Comparison of ENCODE assay signal across 1 cellular context in the genomic region with DNA sequence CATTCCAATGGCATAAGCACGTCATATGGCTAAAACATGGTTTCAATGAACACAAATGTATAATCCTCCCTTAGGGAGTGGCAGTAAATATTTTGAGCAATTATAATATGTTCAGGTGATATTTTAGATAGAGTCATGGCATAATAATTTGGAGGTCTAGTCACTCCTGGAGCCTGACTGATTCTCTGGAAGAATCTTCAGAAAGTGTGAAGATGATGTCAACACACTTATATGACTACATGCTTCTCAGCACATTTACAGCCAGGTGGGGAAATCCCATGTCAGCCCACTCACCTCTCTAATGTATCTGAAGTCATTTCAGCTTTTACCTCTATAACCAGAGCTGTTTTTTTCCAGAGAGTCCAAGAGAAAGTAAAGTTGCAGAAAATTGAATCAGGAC.
TF ChIP-seq lines count a peak whose summit lies in the region.

No MANE protein-coding gene starts in this region.

TF ChIP-seq in GM12878, 131 proteins besides CTCF, POLR2A, EP300 and RAD21 (continues in another document):
- TF ChIP-seq, protein P1, sequence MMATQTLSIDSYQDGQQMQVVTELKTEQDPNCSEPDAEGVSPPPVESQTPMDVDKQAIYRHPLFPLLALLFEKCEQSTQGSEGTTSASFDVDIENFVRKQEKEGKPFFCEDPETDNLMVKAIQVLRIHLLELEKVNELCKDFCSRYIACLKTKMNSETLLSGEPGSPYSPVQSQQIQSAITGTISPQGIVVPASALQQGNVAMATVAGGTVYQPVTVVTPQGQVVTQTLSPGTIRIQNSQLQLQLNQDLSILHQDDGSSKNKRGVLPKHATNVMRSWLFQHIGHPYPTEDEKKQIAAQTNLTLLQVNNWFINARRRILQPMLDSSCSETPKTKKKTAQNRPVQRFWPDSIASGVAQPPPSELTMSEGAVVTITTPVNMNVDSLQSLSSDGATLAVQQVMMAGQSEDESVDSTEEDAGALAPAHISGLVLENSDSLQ (IDR thresholded peaks at IDR 0.05) = peak; percentile 8; the same call in 1 of the 2 replicates
- no peak for TF ChIP-seq GATAD2B (conservative IDR thresholded peaks at IDR 0.05; ENCODE audit: low read depth)
- no peak for TF ChIP-seq SMAD1 (IDR thresholded peaks at IDR 0.05; ENCODE audit: low read depth, partially characterized antibody)
- TF ChIP-seq NBN (IDR thresholded peaks at IDR 0.05) = peak; percentile 20; the same call in 1 of the 2 replicates
- no peak for TF ChIP-seq EGR1 (IDR thresholded peaks at IDR 0.05; ENCODE audit: borderline replicate concordance in 1 of 2, low read depth in 2 of 2, low read length in 2 of 2)
- peak; percentile 95 for TF ChIP-seq ATF7 (IDR thresholded peaks at IDR 0.05; ENCODE audit: low read depth)
- TF ChIP-seq MEF2A (IDR thresholded peaks at IDR 0.05; ENCODE audit: insufficient read depth, low read depth, low read length) = no peak
- TF ChIP-seq RB1 (IDR thresholded peaks at IDR 0.05; ENCODE audit: borderline replicate concordance) = no peak
- TF ChIP-seq DPF2 (IDR thresholded peaks at IDR 0.05) = peak; percentile 84
- no peak for TF ChIP-seq ZNF274 (IDR thresholded peaks at IDR 0.05; ENCODE audit: insufficient read depth, insufficient read length)
- TF ChIP-seq, protein P2, sequence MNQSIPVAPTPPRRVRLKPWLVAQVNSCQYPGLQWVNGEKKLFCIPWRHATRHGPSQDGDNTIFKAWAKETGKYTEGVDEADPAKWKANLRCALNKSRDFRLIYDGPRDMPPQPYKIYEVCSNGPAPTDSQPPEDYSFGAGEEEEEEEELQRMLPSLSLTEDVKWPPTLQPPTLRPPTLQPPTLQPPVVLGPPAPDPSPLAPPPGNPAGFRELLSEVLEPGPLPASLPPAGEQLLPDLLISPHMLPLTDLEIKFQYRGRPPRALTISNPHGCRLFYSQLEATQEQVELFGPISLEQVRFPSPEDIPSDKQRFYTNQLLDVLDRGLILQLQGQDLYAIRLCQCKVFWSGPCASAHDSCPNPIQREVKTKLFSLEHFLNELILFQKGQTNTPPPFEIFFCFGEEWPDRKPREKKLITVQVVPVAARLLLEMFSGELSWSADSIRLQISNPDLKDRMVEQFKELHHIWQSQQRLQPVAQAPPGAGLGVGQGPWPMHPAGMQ (IDR thresholded peaks at IDR 0.05; ENCODE audit: borderline replicate concordance) = no peak
- TF ChIP-seq EZH2 (IDR thresholded peaks at IDR 0.05; ENCODE audit: borderline replicate concordance, control insufficient read depth, low read depth, low read length) = no peak
- TF ChIP-seq CREM (IDR thresholded peaks at IDR 0.05; ENCODE audit: low read depth) = peak; percentile 61; the same call in 1 of the 2 replicates
- no peak for TF ChIP-seq NR2C1 (IDR thresholded peaks at IDR 0.05)
- no peak for TF ChIP-seq JUND (IDR thresholded peaks at IDR 0.05; ENCODE audit: low read depth, low read length)
- no peak for TF ChIP-seq CBFB (IDR thresholded peaks at IDR 0.05; ENCODE audit: low read depth)
- no peak for TF ChIP-seq SREBF2 (IDR thresholded peaks at IDR 0.05; ENCODE audit: low read length)
- peak; percentile 63; the same call in 1 of the 2 replicates for TF ChIP-seq ZNF687 (IDR thresholded peaks at IDR 0.05)
- TF ChIP-seq FOXM1 (IDR thresholded peaks at IDR 0.05; ENCODE audit: low read depth, low read length) = no peak; the same call in 1 of the 2 replicates
- TF ChIP-seq BRCA1 (IDR thresholded peaks at IDR 0.05; ENCODE audit: low read depth, low read length) = no peak
- no peak for TF ChIP-seq IRF4 (IDR thresholded peaks at IDR 0.05; ENCODE audit: low read depth, low read length)
- peak; percentile 27 for TF ChIP-seq SKIL (IDR thresholded peaks at IDR 0.05; ENCODE audit: low read depth, poor library complexity, severe bottlenecking)
- peak; percentile 80 for TF ChIP-seq RELB (IDR thresholded peaks at IDR 0.05; ENCODE audit: low read depth)
- TF ChIP-seq SMAD5 (IDR thresholded peaks at IDR 0.05; ENCODE audit: low read depth) = no peak
- no peak for TF ChIP-seq KDM1A (IDR thresholded peaks at IDR 0.05; ENCODE audit: borderline replicate concordance)
- TF ChIP-seq BHLHE40 (IDR thresholded peaks at IDR 0.05; ENCODE audit: borderline replicate concordance in 1 of 2, low read depth in 2 of 2, low read length in 1 of 2) = peak; percentile 41 to 60; a peak in 2 of 4 replicates
- peak; percentile 29; the same call in 1 of the 2 replicates for TF ChIP-seq BMI1 (IDR thresholded peaks at IDR 0.05; ENCODE audit: borderline replicate concordance)
- no peak for TF ChIP-seq WRNIP1 (IDR thresholded peaks at IDR 0.05; ENCODE audit: borderline replicate concordance, low read depth, low read length)
- no peak for TF ChIP-seq CBX3 (IDR thresholded peaks at IDR 0.05; ENCODE audit: borderline replicate concordance, low read depth)
- TF ChIP-seq IKZF2 (IDR thresholded peaks at IDR 0.05) = peak; percentile 76 to 79
- TF ChIP-seq NFIC (IDR thresholded peaks at IDR 0.05; ENCODE audit: low read depth, low read length) = peak; percentile 69; the same call in 1 of the 2 replicates
- no peak for TF ChIP-seq KAT2A (conservative IDR thresholded peaks at IDR 0.05; ENCODE audit: control insufficient read depth, low read depth, low read length)
- peak; percentile 85 for TF ChIP-seq CREB1 (IDR thresholded peaks at IDR 0.05; ENCODE audit: low read depth)
- TF ChIP-seq, protein P3, sequence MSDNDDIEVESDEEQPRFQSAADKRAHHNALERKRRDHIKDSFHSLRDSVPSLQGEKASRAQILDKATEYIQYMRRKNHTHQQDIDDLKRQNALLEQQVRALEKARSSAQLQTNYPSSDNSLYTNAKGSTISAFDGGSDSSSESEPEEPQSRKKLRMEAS (IDR thresholded peaks at IDR 0.05; ENCODE audit: low read depth, low read length) = 0 out of 2 replicates have a peak, but pooled peaks have one; percentile 33
- no peak for TF ChIP-seq SP1 (IDR thresholded peaks at IDR 0.05; ENCODE audit: low read depth, low read length)
- no peak for TF ChIP-seq SREBF1 (IDR thresholded peaks at IDR 0.05; ENCODE audit: low read length)
- TF ChIP-seq EED (IDR thresholded peaks at IDR 0.05; ENCODE audit: low read depth) = peak; percentile 50; the same call in 1 of the 2 replicates
- TF ChIP-seq CHD4 (IDR thresholded peaks at IDR 0.05) = no peak
- peak; percentile 79 for TF ChIP-seq JUNB (IDR thresholded peaks at IDR 0.05)
- TF ChIP-seq PAX8 (IDR thresholded peaks at IDR 0.05) = no peak
- TF ChIP-seq ATF2 (IDR thresholded peaks at IDR 0.05; ENCODE audit: low read length) = peak; percentile 58; the same call in 1 of the 2 replicates
- TF ChIP-seq MTA2 (IDR thresholded peaks at IDR 0.05; ENCODE audit: low read depth) = peak; percentile 65
- no peak for TF ChIP-seq RAD51 (IDR thresholded peaks at IDR 0.05)
- TF ChIP-seq IKZF1 (conservative IDR thresholded peaks at IDR 0.05) = peak; percentile 85
- peak; percentile 45; the same call in 1 of the 2 replicates for TF ChIP-seq RUNX3 (IDR thresholded peaks at IDR 0.05; ENCODE audit: low read length)
- TF ChIP-seq CEBPZ (IDR thresholded peaks at IDR 0.05; ENCODE audit: low read depth, low read length) = no peak
- no peak for TF ChIP-seq TCF12 (IDR thresholded peaks at IDR 0.05; ENCODE audit: low read depth, low read length)
- peak; percentile 48; the same call in 1 of the 2 replicates for TF ChIP-seq BCL11A (IDR thresholded peaks at IDR 0.05; ENCODE audit: low read depth, low read length)
- TF ChIP-seq SIX5 (IDR thresholded peaks at IDR 0.05; ENCODE audit: low read depth, low read length, severe bottlenecking) = no peak
